Comparison of ENCODE assay signal across 34 cellular contexts in the genomic region with DNA sequence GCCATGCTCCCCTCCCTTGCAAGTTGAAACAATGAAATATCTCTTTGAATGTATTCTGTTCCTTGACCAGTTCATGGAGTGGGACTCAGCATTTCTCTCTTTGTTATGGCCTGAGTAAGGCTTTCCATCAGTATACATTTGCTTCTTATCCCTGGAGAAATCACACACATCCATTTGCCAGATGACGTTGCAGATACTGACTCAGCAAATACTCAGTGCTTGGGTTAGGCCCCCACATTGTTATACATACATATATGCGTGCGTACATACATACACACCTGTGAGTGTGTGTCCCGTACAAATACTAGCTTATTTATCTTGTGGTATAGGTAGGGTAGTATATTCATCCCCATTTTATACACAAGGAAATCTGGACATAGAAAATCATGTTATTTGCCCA.
"Had no signal": no experiment of that assay in that cellular context is flagged by ENCODE, and none has a peak within 500 bp of the region (broad histone marks: within the 10 kb centered on the region; RNA-seq: fewer than 3 reads in every experiment).

No MANE protein-coding gene starts in this region.

- H3K4me1 ChIP-seq: adrenal gland, body of pancreas, breast epithelium had no signal

- H3K27ac ChIP-seq: adrenal gland, body of pancreas, brain microvascular endothelial cell, breast epithelium, VCaP had no signal

- FAIRE-seq: astrocyte, TTC549 had no signal

- DNase-seq: activated B cell treated with CpG ODN at 0.5 μM for 24 hours; activated CD4-positive, alpha-beta memory T cell treated with anti-CD3 and anti-CD28 coated beads for 36 hours; activated CD4-positive, alpha-beta T cell treated with anti-CD3 and anti-CD28 coated beads for 4 hours; activated CD4-positive, alpha-beta T cell treated with anti-CD3 and anti-CD28 coated beads, Interleukin-2, amount 10 ng/mL, durations not matched to agents 24 days and 14 days; activated CD4-positive, alpha-beta T cell treated with anti-CD3 and anti-CD28 coated beads, Interleukin-2, amount 50 U/mL, for 1 hour; activated CD4-positive, alpha-beta T cell treated with anti-CD3 and anti-CD28 coated beads, Interleukin-2, amount 50 U/mL, for 4 hours; activated CD4-positive, CD25-positive, alpha-beta regulatory T cell treated with anti-CD3 and anti-CD28 coated beads, Interleukin-2, amount 50 U/mL, for 72 hours; activated CD8-positive, alpha-beta memory T cell treated with anti-CD3 and anti-CD28 coated beads, Interleukin-2, amount 50 U/mL, for 4 hours; activated CD8-positive, alpha-beta T cell treated with anti-CD3 and anti-CD28 coated beads for 36 hours; activated effector memory CD4-positive, alpha-beta T cell treated with anti-CD3 and anti-CD28 coated beads, Interleukin-2, amount 50 U/mL, for 16 hours; activated gamma-delta T cell treated with Interleukin-2 at 50 U/mL for 16 hours; activated naive CD4-positive, alpha-beta T cell; activated naive CD4-positive, alpha-beta T cell treated with anti-CD3 and anti-CD28 coated beads for 36 hours; activated naive CD4-positive, alpha-beta T cell treated with anti-CD3 and anti-CD28 coated beads, Interleukin-2, amount 50 U/mL, for 16 hours; activated naive CD8-positive, alpha-beta T cell treated with anti-CD3 and anti-CD28 coated beads for 36 hours; activated T-cell treated with anti-CD3 and anti-CD28 coated beads for 4 hours; activated T-cell treated with anti-CD3 and anti-CD28 coated beads, Interleukin-2, amount 50 U/mL, for 1 hour; activated T-cell treated with anti-CD3 and anti-CD28 coated beads, Interleukin-2, amount 50 U/mL, for 4 hours; activated T-cell treated with anti-CD3 and anti-CD28 coated beads, Interleukin-2, amount 50 U/mL, for 72 hours; adrenal gland; amniotic stem cell; aorta; body of pancreas; brain microvascular endothelial cell; central memory CD4-positive, alpha-beta T cell; T-helper 1 cell; T-helper 2 cell; T-helper 9 cell had no signal

- H3K9me3 ChIP-seq: adrenal gland, body of pancreas had no signal

- H3K4me3 ChIP-seq: adrenal gland, body of pancreas, breast epithelium had no signal

- H3K36me3 ChIP-seq: adrenal gland, brain microvascular endothelial cell, breast epithelium had no signal

- ATAC-seq: activated CD8-positive, alpha-beta T cell treated with anti-CD3 and anti-CD28 coated beads for 36 hours; activated naive CD4-positive, alpha-beta T cell treated with anti-CD3 and anti-CD28 coated beads, Interleukin-2, amount 50 U/mL, for 72 hours; activated T-cell treated with anti-CD3 and anti-CD28 coated beads, Interleukin-2, amount 50 U/mL, for 4 hours; activated T-cell treated with anti-CD3 and anti-CD28 coated beads, Interleukin-2, amount 50 U/mL, for 72 hours; activated T-helper 17 cell treated with anti-CD3 and anti-CD28 coated beads, Interleukin-2, amount 50 U/mL, for 72 hours; body of pancreas had no signal

- H3K27me3 ChIP-seq: adrenal gland, body of pancreas, brain microvascular endothelial cell, breast epithelium had no signal
